In genomic region chr1:167059045-167059728, GRCh38 we compare ENCODE assay signal across 8 cellular contexts. TPM values are rescaled to one million over a fixed set of nuclear protein-coding genes. Genes with fewer than 3 reads are reported as not detected.
DNase-seq lines count a peak whose midpoint lies in the region; ATAC-seq and TF ChIP-seq lines count a peak whose summit lies in the region.

No MANE protein-coding gene starts in this region.

- intact Hi-C loops in ovary (cut with DNase I) = loop anchor here in 1 of 4 donors (10.0 kb wide), 1 partner anchor 1124 kb away; no protein-coding TSS in a partner anchor

- H3K9me3 Mint-ChIP-seq in activated T-helper 17 cell treated with anti-CD3 and anti-CD28 coated beads, Interleukin-2, amount 50 U/mL, for 72 hours = no peaks in the 10 kb centered on the region

- DNase-seq in GM12864 (ENCODE audit: low read depth) = peak; percentile 27
- DNase-seq in Jurkat, Clone E6-1 (ENCODE audit: low read depth, low spot score) = peak; percentile 64
- DNase-seq in RKO (ENCODE audit: low spot score) = peak; percentile 72
- peak; percentile 38 to 78 (median 66) for DNase-seq in ovary
- DNase-seq in thoracic aorta (ENCODE audit: low spot score) = no peak

- H3K27me3 Mint-ChIP-seq in activated T-helper 17 cell treated with anti-CD3 and anti-CD28 coated beads, Interleukin-2, amount 50 U/mL, for 72 hours = no peaks in the 10 kb centered on the region

- peak overlapping the region in 1 of 4 donors; percentile 9 for H3K27ac ChIP-seq in gastroesophageal sphincter
- no peak overlapping the region for H3K27ac ChIP-seq in ovary
- no peak overlapping the region for H3K27ac ChIP-seq in thoracic aorta

- H3K4me1 ChIP-seq in gastroesophageal sphincter = peaks cover 0 to 10% (median 4%) of the 10 kb centered on the region in 3 donors
- no peaks in the 10 kb centered on the region for H3K4me1 ChIP-seq in ovary (ENCODE audit: insufficient read depth)
- peaks cover 0 to 8% of the 10 kb centered on the region in 2 donors for H3K4me1 ChIP-seq in thoracic aorta (ENCODE audit: control insufficient read depth in 1 of 2, low read depth in 2 of 2)

- peak; percentile 98 for TF ChIP-seq CTCF in GM12864 (IDR thresholded peaks at IDR 0.05; ENCODE audit: low read depth, low read length, missing control alignments)
- TF ChIP-seq CTCF in gastroesophageal sphincter (IDR thresholded peaks at IDR 0.05) = peak; percentile 90 to 97 (median 93)
- peak; percentile 52 to 67 (median 55) for TF ChIP-seq CTCF in ovary (IDR thresholded peaks at IDR 0.05)
- TF ChIP-seq CTCF in thoracic aorta (IDR thresholded peaks at IDR 0.05) = peak; percentile 99

- TF ChIP-seq EP300 in gastroesophageal sphincter (IDR thresholded peaks at IDR 0.05) (no peak), ovary (IDR thresholded peaks at IDR 0.05) (no peak)

- H3K36me3 ChIP-seq in gastroesophageal sphincter (no peaks in the 10 kb centered on the region), ovary (no peaks in the 10 kb centered on the region), thoracic aorta (no peaks in the 10 kb centered on the region)

- peak; percentile 60 for ATAC-seq in activated T-helper 17 cell treated with anti-CD3 and anti-CD28 coated beads, Interleukin-2, amount 50 U/mL, for 72 hours (replicated peaks)
- ATAC-seq in gastroesophageal sphincter (peak; percentile 52), thoracic aorta (ENCODE audit: insufficient number of reproducible peaks, low FRiP score, low read depth) (peak; percentile 53), GM19467 (IDR thresholded peaks at IDR 0.05; ENCODE audit: unreplicated experiment) (no peak)

- peaks cover 19% of the 10 kb centered on the region for H3K27me3 ChIP-seq in gastroesophageal sphincter
- no peaks in the 10 kb centered on the region for H3K27me3 ChIP-seq in ovary
- H3K27me3 ChIP-seq in thoracic aorta (replicated peaks; ENCODE audit: insufficient read depth) = no peaks in the 10 kb centered on the region

- TF ChIP-seq POLR2A in gastroesophageal sphincter (IDR thresholded peaks at IDR 0.05) (no peak), ovary (IDR thresholded peaks at IDR 0.05) (no peak)

- H3K4me3 Mint-ChIP-seq in activated T-helper 17 cell treated with anti-CD3 and anti-CD28 coated beads, Interleukin-2, amount 50 U/mL, for 72 hours = peak overlapping the region; percentile 43

- no peaks in the 10 kb centered on the region for H3K4me1 Mint-ChIP-seq in activated T-helper 17 cell treated with anti-CD3 and anti-CD28 coated beads, Interleukin-2, amount 50 U/mL, for 72 hours

- H3K4me3 ChIP-seq in GM12864 (ENCODE audit: low read depth, low read length) = no peak overlapping the region
- H3K4me3 ChIP-seq in Jurkat, Clone E6-1 (ENCODE audit: low read length) = peak overlapping the region; percentile 35
- H3K4me3 ChIP-seq in gastroesophageal sphincter = no peak overlapping the region
- no peak overlapping the region for H3K4me3 ChIP-seq in ovary
- H3K4me3 ChIP-seq in thoracic aorta = peak overlapping the region; percentile 40

- H3K9me3 ChIP-seq in gastroesophageal sphincter = no peaks in the 10 kb centered on the region
- no peaks in the 10 kb centered on the region for H3K9me3 ChIP-seq in ovary
- H3K9me3 ChIP-seq in thoracic aorta = no peaks in the 10 kb centered on the region

- WGBS in gastroesophageal sphincter (ENCODE audit: low coverage in 1 of 2), 2 donors = 4 to 8% methylated on average over 6 to 12 of the region's 16 CpGs
- 7 to 8% (median 8%) methylated on average over 16 of the region's 16 CpGs for WGBS in ovary, 3 donors

- H3K36me3 Mint-ChIP-seq in activated T-helper 17 cell treated with anti-CD3 and anti-CD28 coated beads, Interleukin-2, amount 50 U/mL, for 72 hours (ENCODE audit: low read depth) = no peaks in the 10 kb centered on the region

- H3K27ac Mint-ChIP-seq in activated T-helper 17 cell treated with anti-CD3 and anti-CD28 coated beads, Interleukin-2, amount 50 U/mL, for 72 hours = peak overlapping the region; percentile 51

RNA-seq across cellular contexts. Expression of gene GPA33, which starts 31.0 kb away (rescaled TPM):
- polyA plus RNA-seq in Jurkat, Clone E6-1 (2012; ENCODE audit: insufficient read depth, insufficient read length) = 4.4 TPM
- total RNA-seq in activated T-helper 17 cell treated with anti-CD3 and anti-CD28 coated beads, Interleukin-2, amount 50 U/mL, for 72 hours = under 1 TPM; 0.26 to 0.58 TPM
- total RNA-seq in gastroesophageal sphincter (1 to 10 TPM in 1 of 4 donors, not detected in 3; 1.7 TPM), ovary (1 to 10 TPM in 1 of 7 donors, under 1 TPM in 2, not detected in 4; 0.30 to 1.3 (median 0.56) TPM), thoracic aorta (not detected)
- under 1 TPM in 1 of 2 donors, not detected in 1; 0.06 TPM for polyA plus RNA-seq in ovary

RNA-seq across cellular contexts. Expression of gene STYXL2, which starts 34.7 kb away (rescaled TPM):
- 0.21 TPM for polyA plus RNA-seq in Jurkat, Clone E6-1 (2012; ENCODE audit: insufficient read depth, insufficient read length)
- not detected for total RNA-seq in activated T-helper 17 cell treated with anti-CD3 and anti-CD28 coated beads, Interleukin-2, amount 50 U/mL, for 72 hours
- under 1 TPM in 3 of 4 donors, not detected in 1; 0.08 to 0.17 (median 0.16) TPM for total RNA-seq in gastroesophageal sphincter
- under 1 TPM in 5 of 7 donors, not detected in 2; 0.11 to 0.22 (median 0.15) TPM for total RNA-seq in ovary
- polyA plus RNA-seq in ovary = under 1 TPM; 0.08 to 0.30 TPM
- 10 to 100 TPM in 1 of 2 donors, 1 to 10 TPM in 1; 5.8 to 21.9 TPM for total RNA-seq in thoracic aorta

Comparison
In these comparisons a context has a peak if more than half of its experiments do, and no peak if none do; other contexts are left out.
1. H3K4me3 ChIP-seq: peak in Jurkat, Clone E6-1 (single experiment) and thoracic aorta (single experiment); none in GM12864 (single experiment), gastroesophageal sphincter (0 of 2) and ovary (single experiment).
2. RNA of gene STYXL2, which starts 34.7 kb away (total RNA-seq): 5.8 to 21.9 TPM in thoracic aorta; 0.08 to 0.17 TPM in gastroesophageal sphincter, 0.11 to 0.22 TPM in ovary and not detected in activated T-helper 17 cell treated with anti-CD3 and anti-CD28 coated beads, Interleukin-2, amount 50 U/mL, for 72 hours; every median in the first group is over 4 times any median in the second.
3. Peak in every context shown above with its lines, with median percentiles within 50 percentile points of each other: CTCF ChIP-seq.